Comparison of ENCODE assay signal across 1 cellular context in genomic region chr10:48456361-48456804, GRCh38.
A peak's percentile ranks its signal among the peaks of the same experiment; 100 is the strongest.
TF ChIP-seq lines count a peak whose summit lies in the region.

No MANE protein-coding gene starts in this region.

TF ChIP-seq in K562, 482 proteins besides CTCF, POLR2A, EP300 and RAD21 (continued from another document):
- TF ChIP-seq ATF6 (CRISPR knock-in tag; IDR thresholded peaks at IDR 0.05) (no peak), NFE2 (IDR thresholded peaks at IDR 0.05; ENCODE audit: low read depth) (no peak), HDAC1 (IDR thresholded peaks at IDR 0.05) (peak in 1 of 2 experiments; percentile 40; a peak in 1 of 4 replicates), ZNF311 (CRISPR knock-in tag; IDR thresholded peaks at IDR 0.05) (peak; percentile 67), RB1 (IDR thresholded peaks at IDR 0.05; ENCODE audit: low read depth) (peak; percentile 55; the same call in 1 of the 2 replicates), FOXP1 (CRISPR knock-in tag; IDR thresholded peaks at IDR 0.05) (no peak), MTA3 (IDR thresholded peaks at IDR 0.05; ENCODE audit: borderline replicate concordance) (peak; percentile 76; the same call in 1 of the 2 replicates), RCOR1 (IDR thresholded peaks at IDR 0.05; ENCODE audit: borderline replicate concordance in 1 of 2, low read depth in 2 of 2, low read length in 2 of 2) (peak in 1 of 2 experiments; percentile 48; a peak in 2 of 4 replicates), PCBP1 (IDR thresholded peaks at IDR 0.05; ENCODE audit: low read depth, low read length, poor library complexity, severe bottlenecking) (no peak), ZNF24 (IDR thresholded peaks at IDR 0.05) (no peak), ZSCAN32 (CRISPR knock-in tag; IDR thresholded peaks at IDR 0.05) (0 out of 2 replicates have a peak, but pooled peaks have one; percentile 49), HBP1 (CRISPR knock-in tag; IDR thresholded peaks at IDR 0.05) (0 out of 2 replicates have a peak, but pooled peaks have one; percentile 12), ZNF57 (CRISPR knock-in tag; IDR thresholded peaks at IDR 0.05) (no peak), JUNB (CRISPR knock-in tag; conservative IDR thresholded peaks at IDR 0.05) (no peak), CHD2 (IDR thresholded peaks at IDR 0.05; ENCODE audit: low read depth, low read length) (peak; percentile 76), PHB2 (IDR thresholded peaks at IDR 0.05; ENCODE audit: low read depth) (no peak), TOE1 (IDR thresholded peaks at IDR 0.05; ENCODE audit: borderline replicate concordance) (peak; percentile 40; the same call in 1 of the 2 replicates), TOE1 (CRISPR knock-in tag; IDR thresholded peaks at IDR 0.05; ENCODE audit: borderline replicate concordance, low read depth) (no peak), ZNF589 (CRISPR knock-in tag; IDR thresholded peaks at IDR 0.05; ENCODE audit: low read depth) (0 out of 2 replicates have a peak, but pooled peaks have one; percentile 26), MTA2 (IDR thresholded peaks at IDR 0.05; ENCODE audit: low read depth) (no peak), ZNF165 (CRISPR knock-in tag; IDR thresholded peaks at IDR 0.05; ENCODE audit: borderline replicate concordance) (0 out of 2 replicates have a peak, but pooled peaks have one; percentile 35), SNAPC5 (CRISPR knock-in tag; IDR thresholded peaks at IDR 0.05) (no peak), ZNF124 (CRISPR knock-in tag; IDR thresholded peaks at IDR 0.05) (no peak), ZNF644 (tag; IDR thresholded peaks at IDR 0.05; ENCODE audit: low read depth) (peak; percentile 72; the same call in 1 of the 2 replicates), SMARCE1 (IDR thresholded peaks at IDR 0.05) (peak; percentile 64; the same call in 1 of the 2 replicates), GABPB1 (CRISPR knock-in tag; IDR thresholded peaks at IDR 0.05) (peak; percentile 32; the same call in 1 of the 2 replicates), PRMT5 (CRISPR knock-in tag; IDR thresholded peaks at IDR 0.05) (no peak), TRIM24 (IDR thresholded peaks at IDR 0.05) (peak; percentile 24 to 66; a peak in 2 of 4 replicates), PHF20 (IDR thresholded peaks at IDR 0.05; ENCODE audit: partially characterized antibody) (peak; percentile 36), CTCFL (IDR thresholded peaks at IDR 0.05; ENCODE audit: borderline replicate concordance, insufficient read depth, low read depth, low read length, poor library complexity, severe bottlenecking) (no peak), GATAD2A (IDR thresholded peaks at IDR 0.05) (peak; percentile 82; the same call in 1 of the 2 replicates), HNRNPK (IDR thresholded peaks at IDR 0.05; ENCODE audit: low read depth, low read length, poor library complexity, severe bottlenecking) (no peak)
- TF ChIP-seq, protein P1, sequence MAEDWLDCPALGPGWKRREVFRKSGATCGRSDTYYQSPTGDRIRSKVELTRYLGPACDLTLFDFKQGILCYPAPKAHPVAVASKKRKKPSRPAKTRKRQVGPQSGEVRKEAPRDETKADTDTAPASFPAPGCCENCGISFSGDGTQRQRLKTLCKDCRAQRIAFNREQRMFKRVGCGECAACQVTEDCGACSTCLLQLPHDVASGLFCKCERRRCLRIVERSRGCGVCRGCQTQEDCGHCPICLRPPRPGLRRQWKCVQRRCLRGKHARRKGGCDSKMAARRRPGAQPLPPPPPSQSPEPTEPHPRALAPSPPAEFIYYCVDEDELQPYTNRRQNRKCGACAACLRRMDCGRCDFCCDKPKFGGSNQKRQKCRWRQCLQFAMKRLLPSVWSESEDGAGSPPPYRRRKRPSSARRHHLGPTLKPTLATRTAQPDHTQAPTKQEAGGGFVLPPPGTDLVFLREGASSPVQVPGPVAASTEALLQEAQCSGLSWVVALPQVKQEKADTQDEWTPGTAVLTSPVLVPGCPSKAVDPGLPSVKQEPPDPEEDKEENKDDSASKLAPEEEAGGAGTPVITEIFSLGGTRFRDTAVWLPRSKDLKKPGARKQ (CRISPR knock-in tag; IDR thresholded peaks at IDR 0.05): no peak
- TF ChIP-seq, protein P2, sequence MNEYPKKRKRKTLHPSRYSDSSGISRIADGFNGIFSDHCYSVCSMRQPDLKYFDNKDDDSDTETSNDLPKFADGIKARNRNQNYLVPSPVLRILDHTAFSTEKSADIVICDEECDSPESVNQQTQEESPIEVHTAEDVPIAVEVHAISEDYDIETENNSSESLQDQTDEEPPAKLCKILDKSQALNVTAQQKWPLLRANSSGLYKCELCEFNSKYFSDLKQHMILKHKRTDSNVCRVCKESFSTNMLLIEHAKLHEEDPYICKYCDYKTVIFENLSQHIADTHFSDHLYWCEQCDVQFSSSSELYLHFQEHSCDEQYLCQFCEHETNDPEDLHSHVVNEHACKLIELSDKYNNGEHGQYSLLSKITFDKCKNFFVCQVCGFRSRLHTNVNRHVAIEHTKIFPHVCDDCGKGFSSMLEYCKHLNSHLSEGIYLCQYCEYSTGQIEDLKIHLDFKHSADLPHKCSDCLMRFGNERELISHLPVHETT (CRISPR knock-in tag; conservative IDR thresholded peaks at IDR 0.05 in 1 of 2, IDR thresholded peaks at IDR 0.05 in 1 of 2): peak in 1 of 2 experiments; percentile 53; a peak in 1 of 4 replicates
TF ChIP-seq in K562: peak in this region for 87.
